8 cellular contexts compared by ENCODE assay signal in genomic region chr4:4853371-4853823, GRCh38. TPM values are rescaled to one million over a fixed set of nuclear protein-coding genes. Genes with fewer than 3 reads are reported as not detected.
DNase-seq lines count a peak whose midpoint lies in the region; ATAC-seq and TF ChIP-seq lines count a peak whose summit lies in the region.

No MANE protein-coding gene starts in this region.

- H4K8ac ChIP-seq in IMR-90 (ENCODE audit: low read depth in 2 of 2, low read length in 2 of 2) = peak overlapping the region; percentile 78 to 81; a peak in 3 of 4 replicates

- no peak overlapping the region for H3K56ac ChIP-seq in IMR-90 (ENCODE audit: extremely low read depth, insufficient read depth, low read length)

- BruUV-seq in IMR-90 (replicated peaks; lab: Mats Ljungman, UMichigan) = no TSS peak

- CTCF ChIA-PET in IMR-90 (lab: Yijun Ruan, JAX) = no interaction called here

- H3K4ac ChIP-seq in IMR-90 (ENCODE audit: low read depth, low read length) = peak overlapping the region; percentile 33; the same call in 1 of the 2 replicates

- no peak overlapping the region for H3K18ac ChIP-seq in IMR-90 (ENCODE audit: low read depth, low read length)

- peak overlapping the region; percentile 90 for H2AFZ ChIP-seq in IMR-90 (replicated peaks; ENCODE audit: low read length, poor library complexity)

- no peak overlapping the region for H4K5ac ChIP-seq in IMR-90 (ENCODE audit: low read depth, low read length)

- no peak for TF ChIP-seq POLR2A in IMR-90 (IDR thresholded peaks at IDR 0.05; ENCODE audit: low read depth, low read length)

- H3K79me1 ChIP-seq in IMR-90 (ENCODE audit: low read depth in 1 of 2, low read length in 2 of 2) = no peaks in the 10 kb centered on the region

- no peaks in the 10 kb centered on the region; the same call in 1 of the 2 replicates for H3K4me1 ChIP-seq in IMR-90 (ENCODE audit: control insufficient read depth, insufficient read depth, low read length)

- H3K23ac ChIP-seq in IMR-90 (ENCODE audit: low read depth, low read length) = peak overlapping the region; percentile 74; the same call in 1 of the 2 replicates

- H3K27ac ChIP-seq in IMR-90 (ENCODE audit: insufficient read depth, low read length) = no peak overlapping the region; the same call in 1 of the 2 replicates
- peak overlapping the region in 15 of 21 experiments; percentile 2 to 85 (median 65) for H3K27ac ChIP-seq in skin epidermis

- WGBS in IMR-90 (ENCODE audit: extremely low coverage in 2 of 2, insufficient read length in 1 of 2), 2 experiments = 18% methylated on average over 14 of the region's 26 CpGs; no CpG with 5 or more reads in 1 of the 2 experiments

- H3K4me3 ChIP-seq in IMR-90 (ENCODE audit: insufficient read depth, low read depth, low read length) (peak overlapping the region; percentile 0), fibroblast of mammary gland (ENCODE audit: control insufficient read depth, low read depth, low read length) (peak overlapping the region; percentile 38), skin epidermis (peak overlapping the region in 6 of 7 experiments; percentile 4 to 33 (median 26))

- peak; percentile 20 for ATAC-seq in GM19397 (IDR thresholded peaks at IDR 0.05; ENCODE audit: unreplicated experiment)
- ATAC-seq in IMR-90 (ENCODE audit: low read depth) = peak; percentile 8

- TF ChIP-seq RAD21 in IMR-90 (IDR thresholded peaks at IDR 0.05; ENCODE audit: low read length) = no peak

- intact Hi-C loops in IMR-90 (cut with micrococcal nuclease) = no loop called here

- dilution Hi-C loops in IMR-90 (cut with HindIII; ENCODE audit: low sequenced_read_pairs, unreplicated experiment) = no loop called here

- no peak overlapping the region for H2BK5ac ChIP-seq in IMR-90 (ENCODE audit: low read depth, low read length, poor library complexity, severe bottlenecking)

- peak overlapping the region; percentile 61; the same call in 1 of the 2 replicates for H2BK120ac ChIP-seq in IMR-90 (ENCODE audit: low read depth, low read length)

- no peak for DNase-seq in IMR-90
- DNase-seq in fibroblast of mammary gland (ENCODE audit: low read depth) = no peak
- no peak for DNase-seq in NCI-H524 treated with DMSO at 0.1 percent for 48 hours (lab: John Stamatoyannopoulos, UW)
- DNase-seq in effector CD8-positive, alpha-beta T cell (lab: John Stamatoyannopoulos, UW) = no peak
- no peak for DNase-seq in NCI-H2081 (lab: John Stamatoyannopoulos, UW)
- DNase-seq in NCI-H2107 treated with DMSO at 0.1 percent for 48 hours (lab: John Stamatoyannopoulos, UW; ENCODE audit: unreplicated experiment) = no peak

- no peak overlapping the region for H2AK9ac ChIP-seq in IMR-90 (replicated peaks; ENCODE audit: low read depth, low read length, poor library complexity)

- H3K14ac ChIP-seq in IMR-90 (replicated peaks; ENCODE audit: low read depth, low read length) = peak overlapping the region; percentile 57; the same call in 1 of the 2 replicates

- no peaks in the 10 kb centered on the region for H3K36me3 ChIP-seq in IMR-90 (ENCODE audit: control insufficient read depth, insufficient read depth, low read length)

- no peaks in the 10 kb centered on the region for H4K20me1 ChIP-seq in IMR-90 (ENCODE audit: insufficient read depth, low read length)

- H2AK5ac ChIP-seq in IMR-90 (ENCODE audit: low read depth, low read length) = no peak overlapping the region

- in situ Hi-C loops in IMR-90 (cut with MboI; ENCODE audit: low sequenced_read_pairs) = no loop called here

- peak overlapping the region; percentile 63 for H3K4me2 ChIP-seq in IMR-90 (ENCODE audit: low read depth, low read length)

- no peaks in the 10 kb centered on the region for H3K9me3 ChIP-seq in IMR-90 (ENCODE audit: control insufficient read depth, insufficient read depth, low read length)

- no peak overlapping the region for H2BK15ac ChIP-seq in IMR-90 (ENCODE audit: low read depth, low read length)

- H3K9ac ChIP-seq in IMR-90 (ENCODE audit: low read depth, low read length) = no peak overlapping the region

- H3K27me3 ChIP-seq in IMR-90 (ENCODE audit: control insufficient read depth, insufficient read depth, low read length) = peaks cover 45% of the 10 kb centered on the region

- TF ChIP-seq CTCF in IMR-90 (conservative IDR thresholded peaks at IDR 0.05; ENCODE audit: low read depth, low read length) (no peak), fibroblast of mammary gland (conservative IDR thresholded peaks at IDR 0.05; ENCODE audit: control insufficient read depth, insufficient read depth, low read depth, low read length) (no peak)

- POLR2A ChIA-PET in IMR-90 (lab: Charles Lee; ENCODE audit: unreplicated experiment) = no interaction called here

- H4K91ac ChIP-seq in IMR-90 (ENCODE audit: insufficient read depth, low read depth, low read length) = no peak overlapping the region

- no peaks in the 10 kb centered on the region for H3K9me1 ChIP-seq in IMR-90 (ENCODE audit: insufficient read depth, low read length)

- no peak overlapping the region; the same call in 1 of the 2 replicates for H2BK20ac ChIP-seq in IMR-90 (ENCODE audit: low read depth, low read length)

TF ChIP-seq in IMR-90, 13 proteins besides CTCF, POLR2A, EP300 and RAD21:
- no peak for TF ChIP-seq ELK1 (IDR thresholded peaks at IDR 0.05; ENCODE audit: borderline replicate concordance, low read depth, low read length)
- no peak for TF ChIP-seq MAFK (IDR thresholded peaks at IDR 0.05; ENCODE audit: low read depth, low read length)
- no peak for TF ChIP-seq BHLHE40 (IDR thresholded peaks at IDR 0.05; ENCODE audit: low read depth, low read length)
- TF ChIP-seq MAZ (IDR thresholded peaks at IDR 0.05; ENCODE audit: borderline replicate concordance, low read depth, low read length) = no peak

RNA-seq across cellular contexts. Expression of gene MSX1, which starts 6.1 kb away (rescaled TPM):
- total RNA-seq in IMR-90 (2012; rRNA removed) = 1.1 TPM in 2 replicates
- polyA plus RNA-seq in IMR-90 (2012; rRNA removed) = 3.9 and 6.0 TPM in 2 replicates
- 4.7 and 6.7 TPM in 2 replicates for polyA plus RNA-seq in IMR-90 (2012; cell fraction: cytosol; rRNA removed)
- polyA plus RNA-seq in IMR-90 (2012; cell fraction: nucleus; rRNA removed; ENCODE audit: low replicate concordance) = 2.9 and 5.9 TPM in 2 replicates
